ENCODE assay signal across 24 cellular contexts in genomic region chr6:123263981-123264380, GRCh38.
"Had no signal": no experiment of that assay in that cellular context is flagged by ENCODE, and none has a peak within 500 bp of the region (broad histone marks: within the 10 kb centered on the region; RNA-seq: fewer than 3 reads in every experiment).

No MANE protein-coding gene starts in this region.

- DNase-seq: islet precursor cell; left ventricle myocardium inferior; midbrain; mucosa of descending colon; naive thymus-derived CD4-positive, alpha-beta T cell; ovary; right lobe of liver; stimulated activated CD4-positive, alpha-beta T cell treated with anti-CD3 and anti-CD28 coated beads, Interleukin-12 subunit alpha, Interleukin-12 subunit beta, amount 100 ng/mL, for 4 hours; stimulated activated CD4-positive, alpha-beta T cell treated with anti-CD3 and anti-CD28 coated beads, Interleukin-4, amount 100 ng/mL, for 24 hours; stimulated activated naive CD4-positive, alpha-beta T cell; tibial artery; trophoblast cell; upper lobe of right lung had no signal

- H3K79me2 ChIP-seq: hepatocyte had no signal

- H3K36me3 ChIP-seq: left ventricle myocardium inferior, ovary, right atrium auricular region, right lobe of liver, suprapubic skin, thoracic aorta, tibial artery, upper lobe of right lung had no signal

- H3K9me3 ChIP-seq: left ventricle myocardium inferior, mucosa of descending colon, ovary, right atrium auricular region, right lobe of liver, suprapubic skin, thoracic aorta, tibial artery, upper lobe of right lung had no signal

- H3K27me3 ChIP-seq: hepatocyte, ovary, right atrium auricular region, right lobe of liver, suprapubic skin, tibial artery, upper lobe of right lung had no signal

- H3K36me3 Mint-ChIP-seq: memory B cell; naive thymus-derived CD4-positive, alpha-beta T cell; natural killer cell treated with Interleukin-12 subunit alpha and Interleukin-12 subunit beta and Interleukin-15 and Interleukin-18, amount 100 ng/mL, for 72 hours; stimulated activated effector memory CD8-positive, alpha-beta T cell treated with anti-CD3 and anti-CD28 coated beads, Interleukin-12 subunit alpha, Interleukin-12 subunit beta, amount 100 ng/mL, for 72 hours had no signal

- H3K27ac ChIP-seq: hepatocyte, left ventricle myocardium inferior, ovary, right atrium auricular region, right lobe of liver, suprapubic skin, thoracic aorta, tibial artery, upper lobe of right lung had no signal

- H3K27me3 Mint-ChIP-seq: memory B cell; naive thymus-derived CD4-positive, alpha-beta T cell; natural killer cell treated with Interleukin-12 subunit alpha and Interleukin-12 subunit beta and Interleukin-15 and Interleukin-18, amount 100 ng/mL, for 72 hours; progenitor cell of endocrine pancreas; stimulated activated naive CD8-positive, alpha-beta T cell treated with anti-CD3 and anti-CD28 coated beads, Interleukin-15, Interleukin-2, amounts not matched to agents 100 ng/mL and 50 ng/mL, for 24 hours had no signal

- FAIRE-seq: urothelium cell line had no signal

- H3K4me1 Mint-ChIP-seq: memory B cell; naive thymus-derived CD4-positive, alpha-beta T cell; stimulated activated effector memory CD8-positive, alpha-beta T cell treated with anti-CD3 and anti-CD28 coated beads, Interleukin-12 subunit alpha, Interleukin-12 subunit beta, amount 100 ng/mL, for 72 hours had no signal

- H3K4me1 ChIP-seq: left ventricle myocardium inferior, right atrium auricular region, right lobe of liver, suprapubic skin, tibial artery, upper lobe of right lung had no signal

- H3K4me3 Mint-ChIP-seq: memory B cell; naive thymus-derived CD4-positive, alpha-beta T cell; natural killer cell treated with Interleukin-12 subunit alpha and Interleukin-12 subunit beta and Interleukin-15 and Interleukin-18, amount 100 ng/mL, for 72 hours; stimulated activated effector memory CD8-positive, alpha-beta T cell treated with anti-CD3 and anti-CD28 coated beads, Interleukin-12 subunit alpha, Interleukin-12 subunit beta, amount 100 ng/mL, for 72 hours; stimulated activated naive CD8-positive, alpha-beta T cell treated with anti-CD3 and anti-CD28 coated beads, Interleukin-15, Interleukin-2, amounts not matched to agents 100 ng/mL and 50 ng/mL, for 24 hours had no signal

- H3K4me2 ChIP-seq: hepatocyte had no signal

- H2AFZ ChIP-seq: hepatocyte had no signal

- H3K4me3 ChIP-seq: hepatocyte, left ventricle myocardium inferior, lung, mucosa of descending colon, ovary, right atrium auricular region, right lobe of liver, suprapubic skin, thoracic aorta, tibial artery, upper lobe of right lung had no signal

- H3K27ac Mint-ChIP-seq: memory B cell; naive thymus-derived CD4-positive, alpha-beta T cell; natural killer cell treated with Interleukin-12 subunit alpha and Interleukin-12 subunit beta and Interleukin-15 and Interleukin-18, amount 100 ng/mL, for 72 hours; progenitor cell of endocrine pancreas; stimulated activated effector memory CD8-positive, alpha-beta T cell treated with anti-CD3 and anti-CD28 coated beads, Interleukin-12 subunit alpha, Interleukin-12 subunit beta, amount 100 ng/mL, for 72 hours; stimulated activated naive CD8-positive, alpha-beta T cell treated with anti-CD3 and anti-CD28 coated beads, Interleukin-15, Interleukin-2, amounts not matched to agents 100 ng/mL and 50 ng/mL, for 24 hours had no signal
